Comparison of ENCODE assay signal across 1 cellular context in genomic region chr10:79247373-79248137, GRCh38.
TF ChIP-seq lines count a peak whose summit lies in the region.

No MANE protein-coding gene starts in this region.

TF ChIP-seq in GM12878, 131 proteins besides CTCF, POLR2A, EP300 and RAD21 (continued from another document):
- TF ChIP-seq USF2 (IDR thresholded peaks at IDR 0.05; ENCODE audit: borderline replicate concordance, low read depth, low read length) (no peak), ZNF687 (IDR thresholded peaks at IDR 0.05) (no peak; the same call in 1 of the 2 replicates), SMAD5 (IDR thresholded peaks at IDR 0.05; ENCODE audit: low read depth) (no peak), ATF2 (IDR thresholded peaks at IDR 0.05; ENCODE audit: low read length) (no peak), SPI1 (IDR thresholded peaks at IDR 0.05; ENCODE audit: borderline replicate concordance, insufficient read depth, low read depth, low read length) (peak; percentile 71), MEF2A (IDR thresholded peaks at IDR 0.05; ENCODE audit: insufficient read depth, low read depth, low read length) (no peak), NR2F1 (conservative IDR thresholded peaks at IDR 0.05) (peak; percentile 57), NRF1 (conservative IDR thresholded peaks at IDR 0.05; ENCODE audit: low read depth, low read length) (no peak), DPF2 (IDR thresholded peaks at IDR 0.05) (no peak), SREBF1 (IDR thresholded peaks at IDR 0.05; ENCODE audit: low read length) (no peak), ZNF207 (IDR thresholded peaks at IDR 0.05; ENCODE audit: borderline replicate concordance) (no peak), MTA2 (IDR thresholded peaks at IDR 0.05; ENCODE audit: low read depth) (no peak), SP1 (IDR thresholded peaks at IDR 0.05; ENCODE audit: low read depth, low read length) (no peak), IRF4 (IDR thresholded peaks at IDR 0.05; ENCODE audit: low read depth, low read length) (no peak), NFIC (IDR thresholded peaks at IDR 0.05; ENCODE audit: low read depth, low read length) (no peak), BCLAF1 (IDR thresholded peaks at IDR 0.05) (no peak), KAT2A (conservative IDR thresholded peaks at IDR 0.05; ENCODE audit: control insufficient read depth, low read depth, low read length) (no peak), TAF1 (IDR thresholded peaks at IDR 0.05; ENCODE audit: borderline replicate concordance, low read depth, low read length) (0 out of 2 replicates have a peak, but pooled peaks have one; percentile 32), CBX3 (IDR thresholded peaks at IDR 0.05; ENCODE audit: borderline replicate concordance, low read depth) (no peak), CREB1 (IDR thresholded peaks at IDR 0.05; ENCODE audit: low read depth) (no peak), IKZF2 (IDR thresholded peaks at IDR 0.05) (no peak), PKNOX1 (IDR thresholded peaks at IDR 0.05) (no peak), IKZF1 (conservative IDR thresholded peaks at IDR 0.05) (no peak), MYB (IDR thresholded peaks at IDR 0.05; ENCODE audit: borderline replicate concordance, low read depth, low read length) (no peak)
